Comparison of ENCODE assay signal across 17 cellular contexts in genomic region chr15:38638841-38639240, GRCh38.
"Had no signal": no experiment of that assay in that cellular context is flagged by ENCODE, and none has a peak within 500 bp of the region (broad histone marks: within the 10 kb centered on the region; RNA-seq: fewer than 3 reads in every experiment).

No MANE protein-coding gene starts in this region.

- FAIRE-seq: colon had no signal

- H3K27ac Mint-ChIP-seq: activated CD4-positive, alpha-beta memory T cell treated with anti-CD3 and anti-CD28 coated beads, Interleukin-2, amount 10 ng/mL, durations not matched to agents 7 days and 5 days; nephron progenitor cell had no signal

- H3K27me3 ChIP-seq: adrenal gland, cardiac muscle cell, gastrocnemius medialis, heart left ventricle had no signal

- H3K36me3 ChIP-seq: adrenal gland, cardiac muscle cell, gastrocnemius medialis, heart left ventricle had no signal

- H3K4me3 ChIP-seq: adrenal gland, cardiac muscle cell, gastrocnemius medialis, heart left ventricle had no signal

- DNase-seq: activated CD4-positive, alpha-beta memory T cell treated with anti-CD3 and anti-CD28 coated beads, Interleukin-2, amount 10 ng/mL, durations not matched to agents 7 days and 5 days; activated CD4-positive, CD25-positive, alpha-beta regulatory T cell treated with anti-CD3 and anti-CD28 coated beads, Interleukin-2, amount 50 U/mL, for 72 hours; activated CD8-positive, alpha-beta memory T cell treated with anti-CD3 and anti-CD28 coated beads, Interleukin-2, amount 50 U/mL, for 4 hours; adrenal gland; erythroblast; gastrocnemius medialis; heart left ventricle; mesendoderm; nephron progenitor cell; occipital lobe; stimulated activated CD4-positive, alpha-beta T cell treated with anti-CD3 and anti-CD28 coated beads, Interleukin-15, amount 100 ng/mL, for 24 hours; stimulated activated CD4-positive, alpha-beta T cell treated with anti-CD3 and anti-CD28 coated beads, Interleukin-4, amount 100 ng/mL, for 4 hours; stimulated activated CD8-positive, alpha-beta memory T cell treated with anti-CD3 and anti-CD28 coated beads, Interleukin-4, amount 100 ng/mL, for 48 hours; stimulated activated naive CD4-positive, alpha-beta T cell treated with Interleukin-2 at 50 U/mL for 16 hours; T-helper 9 cell had no signal

- ATAC-seq: gastrocnemius medialis, heart left ventricle had no signal

- H3K4me1 ChIP-seq: adrenal gland, gastrocnemius medialis, heart left ventricle had no signal

- H3K4me3 Mint-ChIP-seq: activated CD4-positive, alpha-beta memory T cell treated with anti-CD3 and anti-CD28 coated beads, Interleukin-2, amount 10 ng/mL, durations not matched to agents 7 days and 5 days; nephron progenitor cell had no signal

- H3K27me3 Mint-ChIP-seq: activated CD4-positive, alpha-beta memory T cell treated with anti-CD3 and anti-CD28 coated beads, Interleukin-2, amount 10 ng/mL, durations not matched to agents 7 days and 5 days had no signal

- H3K27ac ChIP-seq: adrenal gland, cardiac muscle cell, gastrocnemius medialis, heart left ventricle had no signal

- H3K9me3 ChIP-seq: adrenal gland, gastrocnemius medialis, heart left ventricle had no signal
